ENCODE assay signal across 26 cellular contexts in genomic region chr20:48695738-48696137, GRCh38.
"Had no signal": no experiment of that assay in that cellular context is flagged by ENCODE, and none has a peak within 500 bp of the region (broad histone marks: within the 10 kb centered on the region; RNA-seq: fewer than 3 reads in every experiment).

No MANE protein-coding gene starts in this region.

- H3K79me2 ChIP-seq: parathyroid adenoma had no signal

- H3K36me3 ChIP-seq: brain microvascular endothelial cell had no signal

- H3K36me3 Mint-ChIP-seq: mesothelial cell of epicardium had no signal

- H2AFZ ChIP-seq: parathyroid adenoma had no signal

- H3K9me3 Mint-ChIP-seq: activated CD4-positive, alpha-beta memory T cell treated with anti-CD3 and anti-CD28 coated beads, Interleukin-2, amount 10 ng/mL, durations not matched to agents 7 days and 5 days; activated naive CD4-positive, alpha-beta T cell treated with anti-CD3 and anti-CD28 coated beads, Interleukin-2, amount 10 ng/mL, durations not matched to agents 7 days and 5 days; activated naive CD8-positive, alpha-beta T cell treated with anti-CD3 and anti-CD28 coated beads, Interleukin-2, amount 10 ng/mL, durations not matched to agents 7 days and 5 days; effector memory CD8-positive, alpha-beta T cell; mesothelial cell of epicardium; naive B cell; stimulated activated naive CD8-positive, alpha-beta T cell treated with anti-CD3 and anti-CD28 coated beads, Interleukin-15, Interleukin-2, amounts not matched to agents 100 ng/mL and 50 ng/mL, for 24 hours had no signal

- H3K4me3 Mint-ChIP-seq: activated CD4-positive, alpha-beta memory T cell treated with anti-CD3 and anti-CD28 coated beads, Interleukin-2, amount 10 ng/mL, durations not matched to agents 7 days and 5 days; activated CD4-positive, alpha-beta T cell treated with anti-CD3 and anti-CD28 coated beads, Interleukin-2, amount 10 ng/mL, durations not matched to agents 24 days and 14 days; activated CD8-positive, alpha-beta memory T cell treated with anti-CD3 and anti-CD28 coated beads, Interleukin-2, amount 10 ng/mL, durations not matched to agents 7 days and 5 days; activated naive CD4-positive, alpha-beta T cell treated with anti-CD3 and anti-CD28 coated beads, Interleukin-2, amount 10 ng/mL, durations not matched to agents 7 days and 5 days; activated naive CD8-positive, alpha-beta T cell treated with anti-CD3 and anti-CD28 coated beads, Interleukin-2, amount 10 ng/mL, durations not matched to agents 7 days and 5 days; effector memory CD8-positive, alpha-beta T cell; mesothelial cell of epicardium; naive B cell; stimulated activated naive CD8-positive, alpha-beta T cell treated with anti-CD3 and anti-CD28 coated beads, Interleukin-15, Interleukin-2, amounts not matched to agents 100 ng/mL and 50 ng/mL, for 24 hours had no signal

- H3K27ac Mint-ChIP-seq: activated CD4-positive, alpha-beta T cell treated with anti-CD3 and anti-CD28 coated beads, Interleukin-2, amount 10 ng/mL, durations not matched to agents 24 days and 14 days; activated naive CD4-positive, alpha-beta T cell treated with anti-CD3 and anti-CD28 coated beads, Interleukin-2, amount 10 ng/mL, durations not matched to agents 7 days and 5 days; mesothelial cell of epicardium; stimulated activated naive CD8-positive, alpha-beta T cell treated with anti-CD3 and anti-CD28 coated beads, Interleukin-15, Interleukin-2, amounts not matched to agents 100 ng/mL and 50 ng/mL, for 24 hours had no signal

- H3K4me3 ChIP-seq: gastroesophageal sphincter, psoas muscle, tibial artery, upper lobe of right lung had no signal

- H3K27ac ChIP-seq: brain microvascular endothelial cell, gastroesophageal sphincter, parathyroid adenoma, psoas muscle, upper lobe of right lung had no signal

- H3K9ac ChIP-seq: parathyroid adenoma had no signal

- ATAC-seq: activated CD8-positive, alpha-beta memory T cell treated with anti-CD3 and anti-CD28 coated beads, Interleukin-2, amount 10 ng/mL, durations not matched to agents 7 days and 5 days; effector memory CD8-positive, alpha-beta T cell; gastroesophageal sphincter; psoas muscle; T-helper 17 cell; upper lobe of right lung had no signal

- H3K9me3 ChIP-seq: gastroesophageal sphincter, psoas muscle, tibial artery, upper lobe of right lung had no signal

- DNase-seq: activated CD4-positive, alpha-beta memory T cell treated with anti-CD3 and anti-CD28 coated beads, Interleukin-2, amount 10 ng/mL, durations not matched to agents 7 days and 5 days; activated CD4-positive, alpha-beta T cell treated with anti-CD3 and anti-CD28 coated beads, Interleukin-2, amount 10 ng/mL, durations not matched to agents 24 days and 14 days; activated CD4-positive, CD25-positive, alpha-beta regulatory T cell treated with anti-CD3 and anti-CD28 coated beads, Interleukin-2, amount 50 U/mL, for 72 hours; activated CD8-positive, alpha-beta memory T cell treated with anti-CD3 and anti-CD28 coated beads, Interleukin-2, amount 10 ng/mL, durations not matched to agents 7 days and 5 days; activated effector memory CD4-positive, alpha-beta T cell treated with anti-CD3 and anti-CD28 coated beads, Interleukin-2, amount 50 U/mL, for 16 hours; activated naive CD4-positive, alpha-beta T cell treated with anti-CD3 and anti-CD28 coated beads, Interleukin-2, amount 10 ng/mL, durations not matched to agents 7 days and 5 days; activated naive CD8-positive, alpha-beta T cell treated with anti-CD3 and anti-CD28 coated beads, Interleukin-2, amount 10 ng/mL, durations not matched to agents 7 days and 5 days; amniotic stem cell; brain microvascular endothelial cell; caudate nucleus; cortex of kidney; effector memory CD8-positive, alpha-beta T cell; head of caudate nucleus; hypothalamus; naive B cell; nucleus accumbens; psoas muscle; stimulated activated CD4-positive, alpha-beta T cell treated with anti-CD3 and anti-CD28 coated beads, Interleukin-2, amount 100 ng/mL, for 48 hours; T-helper 17 cell; T1000; tibial artery had no signal

- H3K4me1 ChIP-seq: psoas muscle had no signal

- H3K27me3 ChIP-seq: brain microvascular endothelial cell, gastroesophageal sphincter, tibial artery, upper lobe of right lung had no signal

- H3K27me3 Mint-ChIP-seq: activated CD4-positive, alpha-beta memory T cell treated with anti-CD3 and anti-CD28 coated beads, Interleukin-2, amount 10 ng/mL, durations not matched to agents 7 days and 5 days; activated CD4-positive, alpha-beta T cell treated with anti-CD3 and anti-CD28 coated beads, Interleukin-2, amount 10 ng/mL, durations not matched to agents 24 days and 14 days; activated CD8-positive, alpha-beta memory T cell treated with anti-CD3 and anti-CD28 coated beads, Interleukin-2, amount 10 ng/mL, durations not matched to agents 7 days and 5 days; activated naive CD4-positive, alpha-beta T cell treated with anti-CD3 and anti-CD28 coated beads, Interleukin-2, amount 10 ng/mL, durations not matched to agents 7 days and 5 days; activated naive CD8-positive, alpha-beta T cell treated with anti-CD3 and anti-CD28 coated beads, Interleukin-2, amount 10 ng/mL, durations not matched to agents 7 days and 5 days; effector memory CD8-positive, alpha-beta T cell; naive B cell; stimulated activated naive CD8-positive, alpha-beta T cell treated with anti-CD3 and anti-CD28 coated beads, Interleukin-15, Interleukin-2, amounts not matched to agents 100 ng/mL and 50 ng/mL, for 24 hours; T-helper 17 cell had no signal
